ENCODE assay signal across 8 cellular contexts in genomic region chr11:107576497-107577086, GRCh38. TPM values are rescaled to one million over a fixed set of nuclear protein-coding genes. Genes with fewer than 3 reads are reported as not detected.
DNase-seq lines count a peak whose midpoint lies in the region; ATAC-seq and TF ChIP-seq lines count a peak whose summit lies in the region.

No MANE protein-coding gene starts in this region.

- TF ChIP-seq POLR2A in tibial nerve (IDR thresholded peaks at IDR 0.05): no peak

- H3K4me3 ChIP-seq in choroid plexus epithelial cell (ENCODE audit: low read depth, low read length): no peak overlapping the region
- no peak overlapping the region for H3K4me3 ChIP-seq in tibial nerve

- H3K27me3 ChIP-seq in tibial nerve: no peaks in the 10 kb centered on the region

- H3K27me3 Mint-ChIP-seq in T-helper 17 cell (peaks cover 18% of the 10 kb centered on the region), memory B cell (peaks cover 3% of the 10 kb centered on the region)

- H3K36me3 Mint-ChIP-seq in T-helper 17 cell (ENCODE audit: low read depth) (no peaks in the 10 kb centered on the region), memory B cell (no peaks in the 10 kb centered on the region)

- H3K36me3 ChIP-seq in tibial nerve: no peaks in the 10 kb centered on the region

- no peak overlapping the region for H3K27ac ChIP-seq in tibial nerve

- TF ChIP-seq CTCF in choroid plexus epithelial cell (conservative IDR thresholded peaks at IDR 0.05; ENCODE audit: low read depth, low read length) (peak; percentile 81), tibial nerve (IDR thresholded peaks at IDR 0.05) (peak; percentile 51 to 77 (median 59))

- H3K27ac Mint-ChIP-seq in T-helper 17 cell (no peak overlapping the region), memory B cell (no peak overlapping the region)

- no peak overlapping the region for H3K4me3 Mint-ChIP-seq in T-helper 17 cell
- H3K4me3 Mint-ChIP-seq in memory B cell: no peak overlapping the region

- H3K9me3 Mint-ChIP-seq in memory B cell: peaks cover 5% of the 10 kb centered on the region

- peak; percentile 49 for ATAC-seq in T-helper 17 cell
- peak; percentile 35 for ATAC-seq in memory B cell (ENCODE audit: low read depth)

- peak; percentile 64 for DNase-seq in SIG-M5 treated with dmso at 0.1 percent for 504 hours (lab: John Stamatoyannopoulos, UW; ENCODE audit: unreplicated experiment)
- DNase-seq in SIG-M5 (lab: John Stamatoyannopoulos, UW): no peak
- DNase-seq in HuH-7.5 (ENCODE audit: low spot score): peak; percentile 13
- peak in 1 of 3 donors; percentile 31 for DNase-seq in T-helper 17 cell
- peak; percentile 71 for DNase-seq in choroid plexus epithelial cell (ENCODE audit: low read depth)
- DNase-seq in memory B cell (ENCODE audit: low spot score in 2 of 2): peak in 1 of 2 donors; percentile 30
- peak; percentile 43 to 86 for DNase-seq in tibial nerve (ENCODE audit: low spot score in 2 of 2)
- DNase-seq in SHP77 treated with DMSO at 0.1 percent for 48 hours (lab: John Stamatoyannopoulos, UW): no peak

- H3K9me3 ChIP-seq in T-helper 17 cell (ENCODE audit: control insufficient read depth, low read length, poor library complexity, severe bottlenecking) (no peaks in the 10 kb centered on the region), tibial nerve (no peaks in the 10 kb centered on the region)

- H3K4me1 ChIP-seq in tibial nerve: no peaks in the 10 kb centered on the region

- peaks cover 2% of the 10 kb centered on the region for H3K4me1 Mint-ChIP-seq in T-helper 17 cell
- no peaks in the 10 kb centered on the region for H3K4me1 Mint-ChIP-seq in memory B cell

- TF ChIP-seq EP300 in tibial nerve (IDR thresholded peaks at IDR 0.05): no peak

- 0% methylated on average over 1 of the region's 1 CpG for WGBS in tibial nerve, 2 donors

RNA-seq across cellular contexts. Expression of gene ALKBH8, which starts 11.1 kb away (rescaled TPM):
- total RNA-seq in T-helper 17 cell (10 to 100 TPM in 1 of 2 donors, 1 to 10 TPM in 1; 8.9 to 12.4 TPM), tibial nerve (1 to 10 TPM; 3.6 to 6.3 (median 5.5) TPM)

RNA-seq across cellular contexts. Expression of gene ELMOD1, which starts 14.4 kb away (rescaled TPM):
- not detected for total RNA-seq in T-helper 17 cell
- 1 to 10 TPM in 2 of 4 donors, under 1 TPM in 2; 0.30 to 1.2 (median 0.85) TPM for total RNA-seq in tibial nerve

Comparison
In these comparisons a context has a peak if more than half of its experiments do, and no peak if none do; other contexts are left out.
1. DNase-seq: peak in SIG-M5 treated with dmso at 0.1 percent for 504 hours (single experiment), HuH-7.5 (single experiment), choroid plexus epithelial cell (single experiment) and tibial nerve (2 of 2); none in SIG-M5 (single experiment) and SHP77 treated with DMSO at 0.1 percent for 48 hours (single experiment).